ENCODE assay signal across 8 cellular contexts in the genomic region with DNA sequence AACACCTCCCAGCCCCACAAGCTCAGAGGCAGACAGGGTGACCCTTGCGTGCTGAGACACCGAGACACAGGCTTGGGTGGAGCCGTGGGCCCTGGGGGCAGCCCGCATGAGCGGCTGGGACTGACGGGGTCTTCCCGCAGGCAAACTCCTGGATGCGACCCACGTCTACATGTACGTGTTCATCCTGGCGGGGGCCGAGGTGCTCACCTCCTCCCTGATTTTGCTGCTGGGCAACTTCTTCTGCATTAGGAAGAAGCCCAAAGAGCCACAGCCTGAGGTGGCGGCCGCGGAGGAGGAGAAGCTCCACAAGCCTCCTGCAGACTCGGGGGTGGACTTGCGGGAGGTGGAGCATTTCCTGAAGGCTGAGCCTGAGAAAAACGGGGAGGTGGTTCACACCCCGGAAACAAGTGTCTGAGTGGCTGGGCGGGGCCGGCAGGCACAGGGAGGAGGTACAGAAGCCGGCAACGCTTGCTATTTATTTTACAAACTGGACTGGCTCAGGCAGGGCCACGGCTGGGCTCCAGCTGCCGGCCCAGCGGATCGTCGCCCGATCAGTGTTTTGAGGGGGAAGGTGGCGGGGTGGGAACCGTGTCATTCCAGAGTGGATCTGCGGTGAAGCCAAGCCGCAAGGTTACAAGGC.
DNase-seq lines count a peak whose midpoint lies in the region; ATAC-seq lines count a peak whose summit lies in the region.

No MANE protein-coding gene starts in this region.

- ATAC-seq in HG03432 (IDR thresholded peaks at IDR 0.05; ENCODE audit: unreplicated experiment): no peak

- DNase-seq in NCI-H187 (lab: John Stamatoyannopoulos, UW) (peak; percentile 17 to 69), NCI-H187 treated with DMSO at 0.1 percent for 48 hours (lab: John Stamatoyannopoulos, UW) (no peak), T-helper 9 cell (peak; percentile 68), astrocyte of the hippocampus (ENCODE audit: low read depth, low spot score) (peak; percentile 51), kidney tubule cell (ENCODE audit: low spot score) (peak; percentile 77), GOT3 (lab: John Stamatoyannopoulos, UW) (no peak)
- DNase-seq in stimulated activated CD4-positive, alpha-beta T cell treated with anti-CD3 and anti-CD28 coated beads, Interleukin-2, amount 100 ng/mL, for 4 hours (ENCODE audit: low read depth): peak; percentile 59

Comparison
In these comparisons a context has a peak if more than half of its experiments do, and no peak if none do; other contexts are left out.
1. DNase-seq: peak in NCI-H187 (2 of 2), T-helper 9 cell (single experiment), astrocyte of the hippocampus (single experiment), kidney tubule cell (single experiment) and stimulated activated CD4-positive, alpha-beta T cell treated with anti-CD3 and anti-CD28 coated beads, Interleukin-2, amount 100 ng/mL, for 4 hours (single experiment); none in NCI-H187 treated with DMSO at 0.1 percent for 48 hours (single experiment) and GOT3 (single experiment).